In genomic region chr2:199344012-199344411, GRCh38 we compare ENCODE assay signal across 17 cellular contexts.
"Had no signal": no experiment of that assay in that cellular context is flagged by ENCODE, and none has a peak within 500 bp of the region (broad histone marks: within the 10 kb centered on the region; RNA-seq: fewer than 3 reads in every experiment).

No MANE protein-coding gene starts in this region.

- DNase-seq: dermis blood vessel endothelial cell; dorsolateral prefrontal cortex; effector CD4-positive, alpha-beta T cell; effector memory CD4-positive, alpha-beta T cell; foreskin keratinocyte; heart left ventricle; hypothalamus; immature natural killer cell; islet precursor cell; kidney; kidney glomerular epithelial cell; left lung; left ventricle myocardium superior; lower lobe of right lung; mesenchymal stem cell; naive thymus-derived CD4-positive, alpha-beta T cell had no signal

- ATAC-seq: foreskin keratinocyte; gastroesophageal sphincter; heart left ventricle; left lung; left ventricle myocardium superior; lower lobe of right lung; naive thymus-derived CD4-positive, alpha-beta T cell had no signal
